ENCODE assay signal across 2 cellular contexts in the genomic region with DNA sequence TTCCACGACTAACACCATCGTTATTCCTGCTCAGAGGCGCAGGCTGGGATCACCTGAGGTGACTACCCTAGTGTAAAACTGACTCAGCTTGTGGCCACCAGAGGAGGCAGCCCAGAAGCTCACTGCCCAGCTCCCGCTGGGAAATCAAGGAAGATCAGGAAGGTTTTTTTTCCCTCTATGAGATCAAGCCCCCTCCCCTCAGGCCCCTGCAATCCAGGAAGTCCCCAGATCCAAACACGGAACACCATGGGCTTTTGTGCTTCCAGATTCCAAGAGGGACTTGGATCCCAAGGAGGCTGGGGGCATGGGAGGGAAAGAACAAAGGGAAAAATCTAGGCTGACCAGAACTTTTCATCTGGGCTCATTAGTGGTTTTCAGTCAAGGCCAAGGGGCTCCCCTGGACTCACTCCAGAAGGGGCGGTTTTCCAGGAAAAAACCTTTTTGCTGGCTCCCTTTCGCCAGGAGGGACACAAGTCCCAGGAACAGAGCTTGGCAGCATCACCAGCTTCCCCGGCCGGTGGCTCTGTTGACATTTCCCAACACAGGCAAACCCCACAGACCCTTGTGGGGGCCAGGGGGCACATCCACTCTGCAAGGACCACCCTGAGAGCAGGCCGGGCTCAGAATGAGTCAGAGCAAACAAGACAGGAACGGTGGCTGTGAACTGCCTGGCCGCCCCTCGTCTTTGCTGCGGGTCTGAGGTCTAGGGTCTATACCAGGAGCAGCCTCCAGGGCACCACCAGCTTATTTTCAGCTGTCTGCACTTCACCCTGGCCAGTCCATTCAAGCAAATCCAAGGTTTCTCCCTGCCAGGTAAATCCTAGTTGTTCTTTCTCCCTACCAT.
A peak's percentile ranks its signal among the peaks of the same experiment; 100 is the strongest.
TF ChIP-seq lines count a peak whose summit lies in the region.

No MANE protein-coding gene starts in this region.

TF ChIP-seq in IMR-90, 13 proteins besides CTCF, POLR2A, EP300 and RAD21:
- no peak for TF ChIP-seq MXI1 (IDR thresholded peaks at IDR 0.05; ENCODE audit: borderline replicate concordance, low read depth, low read length)
- TF ChIP-seq CHD1 (IDR thresholded peaks at IDR 0.05; ENCODE audit: low read depth, low read length), result 0 out of 2 replicates have a peak, but pooled peaks have one; percentile 37
- peak; percentile 34; the same call in 1 of the 2 replicates for TF ChIP-seq CEBPB (IDR thresholded peaks at IDR 0.05; ENCODE audit: low read depth, low read length)
- peak; percentile 37; the same call in 1 of the 2 replicates for TF ChIP-seq FOS (IDR thresholded peaks at IDR 0.05; ENCODE audit: low read depth, low read length)
- peak; percentile 15; the same call in 1 of the 2 replicates for TF ChIP-seq NFE2L2 (IDR thresholded peaks at IDR 0.05; ENCODE audit: low read depth, low read length)
- 0 out of 2 replicates have a peak, but pooled peaks have one; percentile 27 for TF ChIP-seq MAFK (IDR thresholded peaks at IDR 0.05; ENCODE audit: low read depth, low read length)
- TF ChIP-seq, protein P1, sequence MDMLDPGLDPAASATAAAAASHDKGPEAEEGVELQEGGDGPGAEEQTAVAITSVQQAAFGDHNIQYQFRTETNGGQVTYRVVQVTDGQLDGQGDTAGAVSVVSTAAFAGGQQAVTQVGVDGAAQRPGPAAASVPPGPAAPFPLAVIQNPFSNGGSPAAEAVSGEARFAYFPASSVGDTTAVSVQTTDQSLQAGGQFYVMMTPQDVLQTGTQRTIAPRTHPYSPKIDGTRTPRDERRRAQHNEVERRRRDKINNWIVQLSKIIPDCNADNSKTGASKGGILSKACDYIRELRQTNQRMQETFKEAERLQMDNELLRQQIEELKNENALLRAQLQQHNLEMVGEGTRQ (IDR thresholded peaks at IDR 0.05; ENCODE audit: low read depth, low read length), result no peak
- 0 out of 2 replicates have a peak, but pooled peaks have one; percentile 40 for TF ChIP-seq BHLHE40 (IDR thresholded peaks at IDR 0.05; ENCODE audit: low read depth, low read length)
- TF ChIP-seq, protein P2, sequence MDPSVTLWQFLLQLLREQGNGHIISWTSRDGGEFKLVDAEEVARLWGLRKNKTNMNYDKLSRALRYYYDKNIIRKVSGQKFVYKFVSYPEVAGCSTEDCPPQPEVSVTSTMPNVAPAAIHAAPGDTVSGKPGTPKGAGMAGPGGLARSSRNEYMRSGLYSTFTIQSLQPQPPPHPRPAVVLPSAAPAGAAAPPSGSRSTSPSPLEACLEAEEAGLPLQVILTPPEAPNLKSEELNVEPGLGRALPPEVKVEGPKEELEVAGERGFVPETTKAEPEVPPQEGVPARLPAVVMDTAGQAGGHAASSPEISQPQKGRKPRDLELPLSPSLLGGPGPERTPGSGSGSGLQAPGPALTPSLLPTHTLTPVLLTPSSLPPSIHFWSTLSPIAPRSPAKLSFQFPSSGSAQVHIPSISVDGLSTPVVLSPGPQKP (IDR thresholded peaks at IDR 0.05; ENCODE audit: borderline replicate concordance, low read depth, low read length), result no peak
- no peak for TF ChIP-seq SMC3 (IDR thresholded peaks at IDR 0.05; ENCODE audit: low read depth, low read length)

TF ChIP-seq in HepG2, 621 proteins besides CTCF, POLR2A, EP300 and RAD21 (continues in another document):
- peak; percentile 47; the same call in 1 of the 2 replicates for TF ChIP-seq RBFOX2 (IDR thresholded peaks at IDR 0.05; ENCODE audit: low read depth, low read length)
- TF ChIP-seq TARDBP (CRISPR knock-in tag; IDR thresholded peaks at IDR 0.05), result peak; percentile 88
- peak in 1 of 2 experiments; percentile 74; a peak in 1 of 4 replicates for TF ChIP-seq KLF16 (CRISPR knock-in tag; IDR thresholded peaks at IDR 0.05)
- TF ChIP-seq NONO (IDR thresholded peaks at IDR 0.05), result no peak
- TF ChIP-seq NONO (CRISPR knock-in tag; conservative IDR thresholded peaks at IDR 0.05), result 0 out of 2 replicates have a peak, but pooled peaks have one; percentile 10
- TF ChIP-seq TFAP4 (IDR thresholded peaks at IDR 0.05; ENCODE audit: borderline replicate concordance, low read depth), result peak; percentile 67; the same call in 1 of the 2 replicates
- TF ChIP-seq, protein P3, sequence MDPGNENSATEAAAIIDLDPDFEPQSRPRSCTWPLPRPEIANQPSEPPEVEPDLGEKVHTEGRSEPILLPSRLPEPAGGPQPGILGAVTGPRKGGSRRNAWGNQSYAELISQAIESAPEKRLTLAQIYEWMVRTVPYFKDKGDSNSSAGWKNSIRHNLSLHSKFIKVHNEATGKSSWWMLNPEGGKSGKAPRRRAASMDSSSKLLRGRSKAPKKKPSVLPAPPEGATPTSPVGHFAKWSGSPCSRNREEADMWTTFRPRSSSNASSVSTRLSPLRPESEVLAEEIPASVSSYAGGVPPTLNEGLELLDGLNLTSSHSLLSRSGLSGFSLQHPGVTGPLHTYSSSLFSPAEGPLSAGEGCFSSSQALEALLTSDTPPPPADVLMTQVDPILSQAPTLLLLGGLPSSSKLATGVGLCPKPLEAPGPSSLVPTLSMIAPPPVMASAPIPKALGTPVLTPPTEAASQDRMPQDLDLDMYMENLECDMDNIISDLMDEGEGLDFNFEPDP (CRISPR knock-in tag; conservative IDR thresholded peaks at IDR 0.05), result no peak
- 0 out of 2 replicates have a peak, but pooled peaks have one; percentile 29 for TF ChIP-seq FOXC1 (CRISPR knock-in tag; IDR thresholded peaks at IDR 0.05; ENCODE audit: borderline replicate concordance)
- TF ChIP-seq ZNF609 (CRISPR knock-in tag; IDR thresholded peaks at IDR 0.05; ENCODE audit: borderline replicate concordance), result peak; percentile 75; the same call in 1 of the 2 replicates
- TF ChIP-seq, protein P4, sequence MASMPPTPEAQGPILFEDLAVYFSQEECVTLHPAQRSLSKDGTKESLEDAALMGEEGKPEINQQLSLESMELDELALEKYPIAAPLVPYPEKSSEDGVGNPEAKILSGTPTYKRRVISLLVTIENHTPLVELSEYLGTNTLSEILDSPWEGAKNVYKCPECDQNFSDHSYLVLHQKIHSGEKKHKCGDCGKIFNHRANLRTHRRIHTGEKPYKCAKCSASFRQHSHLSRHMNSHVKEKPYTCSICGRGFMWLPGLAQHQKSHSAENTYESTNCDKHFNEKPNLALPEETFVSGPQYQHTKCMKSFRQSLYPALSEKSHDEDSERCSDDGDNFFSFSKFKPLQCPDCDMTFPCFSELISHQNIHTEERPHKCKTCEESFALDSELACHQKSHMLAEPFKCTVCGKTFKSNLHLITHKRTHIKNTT (CRISPR knock-in tag; IDR thresholded peaks at IDR 0.05), result no peak
- TF ChIP-seq ZNF33A (CRISPR knock-in tag; IDR thresholded peaks at IDR 0.05; ENCODE audit: borderline replicate concordance), result 0 out of 2 replicates have a peak, but pooled peaks have one; percentile 88
- TF ChIP-seq ZNF746 (CRISPR knock-in tag; IDR thresholded peaks at IDR 0.05), result peak; percentile 84; the same call in 1 of the 2 replicates
- TF ChIP-seq, protein P5, sequence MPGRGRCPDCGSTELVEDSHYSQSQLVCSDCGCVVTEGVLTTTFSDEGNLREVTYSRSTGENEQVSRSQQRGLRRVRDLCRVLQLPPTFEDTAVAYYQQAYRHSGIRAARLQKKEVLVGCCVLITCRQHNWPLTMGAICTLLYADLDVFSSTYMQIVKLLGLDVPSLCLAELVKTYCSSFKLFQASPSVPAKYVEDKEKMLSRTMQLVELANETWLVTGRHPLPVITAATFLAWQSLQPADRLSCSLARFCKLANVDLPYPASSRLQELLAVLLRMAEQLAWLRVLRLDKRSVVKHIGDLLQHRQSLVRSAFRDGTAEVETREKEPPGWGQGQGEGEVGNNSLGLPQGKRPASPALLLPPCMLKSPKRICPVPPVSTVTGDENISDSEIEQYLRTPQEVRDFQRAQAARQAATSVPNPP (CRISPR knock-in tag; IDR thresholded peaks at IDR 0.05), result no peak
- TF ChIP-seq, protein P6, sequence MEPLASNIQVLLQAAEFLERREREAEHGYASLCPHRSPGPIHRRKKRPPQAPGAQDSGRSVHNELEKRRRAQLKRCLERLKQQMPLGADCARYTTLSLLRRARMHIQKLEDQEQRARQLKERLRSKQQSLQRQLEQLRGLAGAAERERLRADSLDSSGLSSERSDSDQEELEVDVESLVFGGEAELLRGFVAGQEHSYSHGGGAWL (CRISPR knock-in tag; IDR thresholded peaks at IDR 0.05), result no peak
- no peak for TF ChIP-seq KDM4B (CRISPR knock-in tag; IDR thresholded peaks at IDR 0.05)
- TF ChIP-seq CBFB (CRISPR knock-in tag; IDR thresholded peaks at IDR 0.05), result peak; percentile 49; the same call in 1 of the 2 replicates
- TF ChIP-seq RCOR2 (CRISPR knock-in tag; IDR thresholded peaks at IDR 0.05), result peak; percentile 74; the same call in 1 of the 2 replicates
- TF ChIP-seq RFX5 (IDR thresholded peaks at IDR 0.05; ENCODE audit: low read depth, low read length), result no peak
- TF ChIP-seq ZNF414 (CRISPR knock-in tag; IDR thresholded peaks at IDR 0.05), result 0 out of 2 replicates have a peak, but pooled peaks have one; percentile 37
- TF ChIP-seq JUN (CRISPR knock-in tag; IDR thresholded peaks at IDR 0.05), result peak; percentile 70; the same call in 1 of the 2 replicates
- 0 out of 2 replicates have a peak, but pooled peaks have one; percentile 69 for TF ChIP-seq ZNF557 (CRISPR knock-in tag; IDR thresholded peaks at IDR 0.05)
- TF ChIP-seq ZGPAT (CRISPR knock-in tag; IDR thresholded peaks at IDR 0.05), result peak; percentile 75; the same call in 1 of the 2 replicates
- TF ChIP-seq RELA (CRISPR knock-in tag; IDR thresholded peaks at IDR 0.05), result peak; percentile 97
- TF ChIP-seq KDM6A (CRISPR knock-in tag; IDR thresholded peaks at IDR 0.05; ENCODE audit: low read depth), result 0 out of 2 replicates have a peak, but pooled peaks have one; percentile 62
- peak; percentile 94 for TF ChIP-seq ARID5B (CRISPR knock-in tag; IDR thresholded peaks at IDR 0.05)
